ENCODE assay signal across 1 cellular context in genomic region chr3:78895528-78895927, GRCh38.
TF ChIP-seq lines count a peak whose summit lies in the region.

No MANE protein-coding gene starts in this region.

TF ChIP-seq in WTC11, 78 proteins besides CTCF, POLR2A, EP300 and RAD21 (continued from another document):
- no peak for TF ChIP-seq OVOL2 (CRISPR knock-in tag; IDR thresholded peaks at IDR 0.05; ENCODE audit: borderline replicate concordance)
- no peak for TF ChIP-seq ZBTB21 (CRISPR knock-in tag; IDR thresholded peaks at IDR 0.05; ENCODE audit: borderline replicate concordance)
- TF ChIP-seq ATF1 (CRISPR knock-in tag; IDR thresholded peaks at IDR 0.05): no peak
- TF ChIP-seq USF2 (CRISPR knock-in tag; IDR thresholded peaks at IDR 0.05): no peak
- no peak for TF ChIP-seq ATF2 (CRISPR knock-in tag; IDR thresholded peaks at IDR 0.05; ENCODE audit: borderline replicate concordance, low read depth)
- TF ChIP-seq SMAD4 (CRISPR knock-in tag; IDR thresholded peaks at IDR 0.05): no peak
- no peak for TF ChIP-seq FOXK1 (CRISPR knock-in tag; IDR thresholded peaks at IDR 0.05)
- no peak for TF ChIP-seq SOX15 (CRISPR knock-in tag; IDR thresholded peaks at IDR 0.05)
- TF ChIP-seq PRRX2 (CRISPR knock-in tag; IDR thresholded peaks at IDR 0.05): no peak
- no peak for TF ChIP-seq AFF4 (CRISPR knock-in tag; IDR thresholded peaks at IDR 0.05; ENCODE audit: borderline replicate concordance)
